Comparison of ENCODE assay signal across 1 cellular context in the genomic region with DNA sequence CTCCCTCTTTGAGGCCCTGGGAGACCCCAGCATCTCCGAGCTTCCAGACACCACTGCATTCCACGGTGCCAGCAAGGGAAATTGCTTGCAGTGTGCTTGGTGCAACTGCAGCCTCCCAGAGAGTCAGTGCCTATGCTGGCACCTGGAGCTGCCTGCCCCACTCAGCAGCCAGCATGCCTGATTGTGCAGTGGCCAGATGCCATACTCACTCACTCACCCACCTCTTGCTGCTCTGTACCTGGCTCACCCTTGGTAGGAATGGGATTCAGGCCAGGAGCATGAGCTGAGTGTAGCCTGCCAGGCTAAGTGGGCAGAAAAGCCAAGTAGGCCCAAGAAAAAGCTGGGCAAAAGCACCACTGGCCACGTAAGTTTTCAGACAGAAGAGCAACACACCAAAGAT.
TF ChIP-seq lines count a peak whose summit lies in the region.

No MANE protein-coding gene starts in this region.

TF ChIP-seq in SK-N-SH treated with all-trans-retinoic acid at 6 μM for 48 hours, 23 proteins besides CTCF, POLR2A, EP300 and RAD21:
- TF ChIP-seq, protein P1, sequence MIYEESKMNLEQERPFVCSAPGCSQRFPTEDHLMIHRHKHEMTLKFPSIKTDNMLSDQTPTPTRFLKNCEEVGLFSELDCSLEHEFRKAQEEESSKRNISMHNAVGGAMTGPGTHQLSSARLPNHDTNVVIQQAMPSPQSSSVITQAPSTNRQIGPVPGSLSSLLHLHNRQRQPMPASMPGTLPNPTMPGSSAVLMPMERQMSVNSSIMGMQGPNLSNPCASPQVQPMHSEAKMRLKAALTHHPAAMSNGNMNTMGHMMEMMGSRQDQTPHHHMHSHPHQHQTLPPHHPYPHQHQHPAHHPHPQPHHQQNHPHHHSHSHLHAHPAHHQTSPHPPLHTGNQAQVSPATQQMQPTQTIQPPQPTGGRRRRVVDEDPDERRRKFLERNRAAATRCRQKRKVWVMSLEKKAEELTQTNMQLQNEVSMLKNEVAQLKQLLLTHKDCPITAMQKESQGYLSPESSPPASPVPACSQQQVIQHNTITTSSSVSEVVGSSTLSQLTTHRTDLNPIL (CRISPR knock-in tag; IDR thresholded peaks at IDR 0.05; ENCODE audit: low read depth): no peak
- TF ChIP-seq SNAI2 (CRISPR knock-in tag; IDR thresholded peaks at IDR 0.05): no peak
- no peak for TF ChIP-seq ZNF565 (CRISPR knock-in tag; conservative IDR thresholded peaks at IDR 0.05; ENCODE audit: low read depth)
- no peak for TF ChIP-seq ZFP3 (CRISPR knock-in tag; IDR thresholded peaks at IDR 0.05)
- TF ChIP-seq, protein P2, sequence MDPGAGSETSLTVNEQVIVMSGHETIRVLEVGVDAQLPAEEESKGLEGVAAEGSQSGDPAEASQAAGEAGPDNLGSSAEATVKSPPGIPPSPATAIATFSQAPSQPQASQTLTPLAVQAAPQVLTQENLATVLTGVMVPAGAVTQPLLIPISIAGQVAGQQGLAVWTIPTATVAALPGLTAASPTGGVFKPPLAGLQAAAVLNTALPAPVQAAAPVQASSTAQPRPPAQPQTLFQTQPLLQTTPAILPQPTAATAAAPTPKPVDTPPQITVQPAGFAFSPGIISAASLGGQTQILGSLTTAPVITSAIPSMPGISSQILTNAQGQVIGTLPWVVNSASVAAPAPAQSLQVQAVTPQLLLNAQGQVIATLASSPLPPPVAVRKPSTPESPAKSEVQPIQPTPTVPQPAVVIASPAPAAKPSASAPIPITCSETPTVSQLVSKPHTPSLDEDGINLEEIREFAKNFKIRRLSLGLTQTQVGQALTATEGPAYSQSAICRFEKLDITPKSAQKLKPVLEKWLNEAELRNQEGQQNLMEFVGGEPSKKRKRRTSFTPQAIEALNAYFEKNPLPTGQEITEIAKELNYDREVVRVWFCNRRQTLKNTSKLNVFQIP (CRISPR knock-in tag; IDR thresholded peaks at IDR 0.05; ENCODE audit: borderline replicate concordance, low read depth): no peak
- TF ChIP-seq ZNF8 (CRISPR knock-in tag; IDR thresholded peaks at IDR 0.05): no peak
- no peak for TF ChIP-seq ZFP30 (CRISPR knock-in tag; IDR thresholded peaks at IDR 0.05)
- TF ChIP-seq, protein P3, sequence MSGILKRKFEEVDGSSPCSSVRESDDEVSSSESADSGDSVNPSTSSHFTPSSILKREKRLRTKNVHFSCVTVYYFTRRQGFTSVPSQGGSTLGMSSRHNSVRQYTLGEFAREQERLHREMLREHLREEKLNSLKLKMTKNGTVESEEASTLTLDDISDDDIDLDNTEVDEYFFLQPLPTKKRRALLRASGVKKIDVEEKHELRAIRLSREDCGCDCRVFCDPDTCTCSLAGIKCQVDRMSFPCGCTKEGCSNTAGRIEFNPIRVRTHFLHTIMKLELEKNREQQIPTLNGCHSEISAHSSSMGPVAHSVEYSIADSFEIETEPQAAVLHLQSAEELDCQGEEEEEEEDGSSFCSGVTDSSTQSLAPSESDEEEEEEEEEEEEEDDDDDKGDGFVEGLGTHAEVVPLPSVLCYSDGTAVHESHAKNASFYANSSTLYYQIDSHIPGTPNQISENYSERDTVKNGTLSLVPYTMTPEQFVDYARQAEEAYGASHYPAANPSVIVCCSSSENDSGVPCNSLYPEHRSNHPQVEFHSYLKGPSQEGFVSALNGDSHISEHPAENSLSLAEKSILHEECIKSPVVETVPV (CRISPR knock-in tag; IDR thresholded peaks at IDR 0.05): no peak
- no peak for TF ChIP-seq TCF4 (CRISPR knock-in tag; IDR thresholded peaks at IDR 0.05; ENCODE audit: borderline replicate concordance)
- no peak for TF ChIP-seq TOX (CRISPR knock-in tag; IDR thresholded peaks at IDR 0.05; ENCODE audit: borderline replicate concordance)
- no peak for TF ChIP-seq GLIS3 (CRISPR knock-in tag; IDR thresholded peaks at IDR 0.05)
- TF ChIP-seq PPARA (CRISPR knock-in tag; IDR thresholded peaks at IDR 0.05; ENCODE audit: borderline replicate concordance): no peak
- no peak for TF ChIP-seq ARNTL (CRISPR knock-in tag; IDR thresholded peaks at IDR 0.05; ENCODE audit: borderline replicate concordance, low read depth)
- TF ChIP-seq, protein P4, sequence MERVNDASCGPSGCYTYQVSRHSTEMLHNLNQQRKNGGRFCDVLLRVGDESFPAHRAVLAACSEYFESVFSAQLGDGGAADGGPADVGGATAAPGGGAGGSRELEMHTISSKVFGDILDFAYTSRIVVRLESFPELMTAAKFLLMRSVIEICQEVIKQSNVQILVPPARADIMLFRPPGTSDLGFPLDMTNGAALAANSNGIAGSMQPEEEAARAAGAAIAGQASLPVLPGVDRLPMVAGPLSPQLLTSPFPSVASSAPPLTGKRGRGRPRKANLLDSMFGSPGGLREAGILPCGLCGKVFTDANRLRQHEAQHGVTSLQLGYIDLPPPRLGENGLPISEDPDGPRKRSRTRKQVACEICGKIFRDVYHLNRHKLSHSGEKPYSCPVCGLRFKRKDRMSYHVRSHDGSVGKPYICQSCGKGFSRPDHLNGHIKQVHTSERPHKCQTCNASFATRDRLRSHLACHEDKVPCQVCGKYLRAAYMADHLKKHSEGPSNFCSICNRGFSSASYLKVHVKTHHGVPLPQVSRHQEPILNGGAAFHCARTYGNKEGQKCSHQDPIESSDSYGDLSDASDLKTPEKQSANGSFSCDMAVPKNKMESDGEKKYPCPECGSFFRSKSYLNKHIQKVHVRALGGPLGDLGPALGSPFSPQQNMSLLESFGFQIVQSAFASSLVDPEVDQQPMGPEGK (CRISPR knock-in tag; IDR thresholded peaks at IDR 0.05; ENCODE audit: borderline replicate concordance): no peak
- TF ChIP-seq ZNF70 (CRISPR knock-in tag; IDR thresholded peaks at IDR 0.05): no peak
- no peak for TF ChIP-seq RARB (CRISPR knock-in tag; IDR thresholded peaks at IDR 0.05)
- no peak for TF ChIP-seq OSR1 (CRISPR knock-in tag; IDR thresholded peaks at IDR 0.05)
TF ChIP-seq in SK-N-SH treated with all-trans-retinoic acid at 6 μM for 48 hours: peak in this region for 0.
